In the genomic region with DNA sequence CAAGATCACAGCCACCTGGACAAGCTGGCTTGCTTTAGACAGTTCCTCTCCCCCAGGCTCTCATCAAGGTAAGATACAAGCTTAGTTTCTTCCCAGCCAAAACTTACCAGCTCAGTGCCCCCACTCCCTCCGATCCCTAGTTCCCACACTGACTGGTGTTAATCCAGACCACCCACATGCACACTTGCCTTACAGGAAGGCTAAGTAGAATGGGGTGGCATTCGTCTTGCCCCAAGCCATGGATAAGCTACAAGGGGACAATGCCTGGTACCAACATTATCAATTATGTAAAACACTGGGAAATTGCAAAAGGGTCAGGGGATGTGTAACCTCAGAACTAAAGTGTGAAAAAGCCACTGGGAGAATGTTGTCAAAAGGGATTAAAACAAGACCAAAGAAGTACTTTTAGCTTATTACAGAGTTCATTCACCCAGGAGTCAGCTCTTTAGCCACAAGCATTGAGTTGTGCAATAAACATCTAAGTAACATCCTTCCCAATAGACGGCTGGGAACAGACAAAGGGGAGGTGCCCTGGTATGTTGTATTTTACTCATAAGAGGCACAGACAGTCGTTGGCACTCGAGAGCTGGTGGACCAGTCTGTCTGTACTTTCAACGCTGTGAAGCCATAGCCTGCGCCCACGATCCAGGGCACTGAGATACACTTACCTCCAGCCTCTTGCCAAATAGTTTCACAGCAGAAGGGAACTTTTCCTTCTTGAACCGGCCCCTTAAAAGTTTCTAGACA, we compare ENCODE assay signal across 8 cellular contexts. TPM values are rescaled to one million over a fixed set of nuclear protein-coding genes. Genes with fewer than 3 reads are reported as not detected.
DNase-seq lines count a peak whose midpoint lies in the region; ATAC-seq, FAIRE-seq and TF ChIP-seq lines count a peak whose summit lies in the region.

No MANE protein-coding gene starts in this region.

- intact Hi-C loops in CD8-positive, alpha-beta T cell (cut with DNase I, micrococcal nuclease), result loop anchor here in 1 of 2 experiments (5.0 kb wide), 1 partner anchor 1775 kb away; no protein-coding TSS in a partner anchor
- intact Hi-C loops in ascending aorta (cut with DNase I), result loop anchor here (10.0 kb wide), 1 partner anchor 338 kb away; no protein-coding TSS in a partner anchor

- H3K4me1 Mint-ChIP-seq in CD8-positive, alpha-beta T cell (ENCODE audit: low read depth), result peaks cover 40% of the 10 kb centered on the region
- H3K4me1 Mint-ChIP-seq in immature natural killer cell, result peaks cover 41 to 53% of the 10 kb centered on the region in 2 donors
- H3K4me1 Mint-ChIP-seq in stimulated activated memory B cell treated with anti-CD40 and anti-IgM and Interleukin-4, amounts not matched to agents 10 μg/mL and 1 μg/mL and 100 μg/mL, for 72 hours, result peaks cover 41% of the 10 kb centered on the region

- peaks cover 46% of the 10 kb centered on the region for H3K36me3 Mint-ChIP-seq in CD8-positive, alpha-beta T cell
- peaks cover 7 to 19% (median 19%) of the 10 kb centered on the region in 3 donors for H3K36me3 Mint-ChIP-seq in immature natural killer cell
- peaks cover 49% of the 10 kb centered on the region for H3K36me3 Mint-ChIP-seq in stimulated activated memory B cell treated with anti-CD40 and anti-IgM and Interleukin-4, amounts not matched to agents 10 μg/mL and 1 μg/mL and 100 μg/mL, for 72 hours

- no peaks in the 10 kb centered on the region for H3K27me3 Mint-ChIP-seq in CD8-positive, alpha-beta T cell (ENCODE audit: low read depth)
- H3K27me3 Mint-ChIP-seq in immature natural killer cell (ENCODE audit: low read depth in 3 of 3), result peaks cover 0 to 3% (median under 1%) of the 10 kb centered on the region in 3 donors
- no peaks in the 10 kb centered on the region for H3K27me3 Mint-ChIP-seq in stimulated activated memory B cell treated with anti-CD40 and anti-IgM and Interleukin-4, amounts not matched to agents 10 μg/mL and 1 μg/mL and 100 μg/mL, for 72 hours

- H3K36me3 ChIP-seq in CD8-positive, alpha-beta T cell (ENCODE audit: insufficient read depth, low read length), result peaks cover 9% of the 10 kb centered on the region
- H3K36me3 ChIP-seq in ascending aorta, result peaks cover 5 to 20% of the 10 kb centered on the region in 2 donors

- H3K4me3 Mint-ChIP-seq in CD8-positive, alpha-beta T cell, result peak overlapping the region; percentile 93
- peak overlapping the region; percentile 86 to 93 (median 88) for H3K4me3 Mint-ChIP-seq in immature natural killer cell
- H3K4me3 Mint-ChIP-seq in stimulated activated memory B cell treated with anti-CD40 and anti-IgM and Interleukin-4, amounts not matched to agents 10 μg/mL and 1 μg/mL and 100 μg/mL, for 72 hours, result peak overlapping the region; percentile 82

- H3K4me3 ChIP-seq in CD8-positive, alpha-beta T cell (ENCODE audit: low read depth, low read length), result peak overlapping the region; percentile 98
- peak overlapping the region; percentile 79 to 95 for H3K4me3 ChIP-seq in ascending aorta

- H3K27ac Mint-ChIP-seq in CD8-positive, alpha-beta T cell, result peak overlapping the region; percentile 78
- H3K27ac Mint-ChIP-seq in immature natural killer cell, result peak overlapping the region; percentile 54 to 88 (median 87)
- H3K27ac Mint-ChIP-seq in stimulated activated memory B cell treated with anti-CD40 and anti-IgM and Interleukin-4, amounts not matched to agents 10 μg/mL and 1 μg/mL and 100 μg/mL, for 72 hours, result peak overlapping the region; percentile 74

- no peak for ATAC-seq in CD8-positive, alpha-beta T cell
- ATAC-seq in stimulated activated memory B cell treated with anti-CD40 and anti-IgM and Interleukin-4, amounts not matched to agents 10 μg/mL and 1 μg/mL and 100 μg/mL, for 72 hours, result no peak

- CTCF ChIA-PET in CD8-positive, alpha-beta T cell (lab: Charles Lee), result interaction anchor here (1.4 kb wide), 1 partner anchor 9 kb away, joined by 3 read pairs; no protein-coding TSS in a partner anchor

- peaks cover 6% of the 10 kb centered on the region for H3K9me3 Mint-ChIP-seq in CD8-positive, alpha-beta T cell
- H3K9me3 Mint-ChIP-seq in immature natural killer cell, result peaks cover 0 to 3% (median 0%) of the 10 kb centered on the region in 6 donors
- H3K9me3 Mint-ChIP-seq in stimulated activated memory B cell treated with anti-CD40 and anti-IgM and Interleukin-4, amounts not matched to agents 10 μg/mL and 1 μg/mL and 100 μg/mL, for 72 hours, result peaks cover 6% of the 10 kb centered on the region

- H3K9me3 ChIP-seq in CD8-positive, alpha-beta T cell (ENCODE audit: low read length), result no peaks in the 10 kb centered on the region
- no peaks in the 10 kb centered on the region for H3K9me3 ChIP-seq in ascending aorta

- H3K27ac ChIP-seq in CD8-positive, alpha-beta T cell (ENCODE audit: low read depth, low read length), result no peak overlapping the region
- H3K27ac ChIP-seq in ascending aorta, result peak overlapping the region; percentile 75 to 79

- TF ChIP-seq CTCF in CD8-positive, alpha-beta T cell (IDR thresholded peaks at IDR 0.05), result no peak
- no peak for TF ChIP-seq CTCF in ascending aorta (IDR thresholded peaks at IDR 0.05)

- no peak for DNase-seq in CD8-positive, alpha-beta T cell
- DNase-seq in Kasumi-1 (lab: John Stamatoyannopoulos, UW) (peak; percentile 79 to 83), ascending aorta (ENCODE audit: low spot score in 2 of 2) (peak in 1 of 2 donors; percentile 73), immature natural killer cell (no peak), NCI-H2029 treated with DMSO at 0.1 percent for 48 hours (lab: John Stamatoyannopoulos, UW) (no peak), GM19239 (ENCODE audit: insufficient read length, low spot score) (no peak), NCI-H82 treated with DMSO at 0.1 percent for 48 hours (lab: John Stamatoyannopoulos, UW; ENCODE audit: unreplicated experiment) (no peak)

- no peak for FAIRE-seq in GM19239 (lab: Jason Lieb, UNC)

- H3K4me1 ChIP-seq in CD8-positive, alpha-beta T cell (ENCODE audit: insufficient read depth, low read length), result peaks cover 30% of the 10 kb centered on the region
- H3K4me1 ChIP-seq in ascending aorta, result peaks cover 3 to 18% of the 10 kb centered on the region in 2 donors

- POLR2A ChIA-PET in CD8-positive, alpha-beta T cell (lab: Charles Lee), result no interaction called here

- H3K27me3 ChIP-seq in CD8-positive, alpha-beta T cell (ENCODE audit: insufficient read depth, low read length), result no peaks in the 10 kb centered on the region
- no peaks in the 10 kb centered on the region for H3K27me3 ChIP-seq in ascending aorta

RNA-seq across cellular contexts. Expression of a gene that starts 1.1 kb away (rescaled TPM):
- total RNA-seq in CD8-positive, alpha-beta T cell, result 10 to 100 TPM; 33.9 to 40.0 TPM
- 66.2 TPM for total RNA-seq in ascending aorta
- 10 to 100 TPM; 10.2 to 15.1 (median 15.0) TPM for polyA plus RNA-seq in immature natural killer cell

RNA-seq across cellular contexts. Expression of a gene that starts 5.9 kb away (rescaled TPM):
- total RNA-seq in CD8-positive, alpha-beta T cell, result 100 to 1,000 TPM; 120 TPM
- 33.3 TPM for total RNA-seq in ascending aorta
- 10 to 100 TPM; 35.1 to 48.0 (median 37.1) TPM for polyA plus RNA-seq in immature natural killer cell

Comparison
In these comparisons a context has a peak if more than half of its experiments do, and no peak if none do; other contexts are left out.
1. DNase-seq: peak in Kasumi-1 (2 of 2); none in CD8-positive, alpha-beta T cell (0 of 7), immature natural killer cell (0 of 3), NCI-H2029 treated with DMSO at 0.1 percent for 48 hours (single experiment), GM19239 (single experiment) and NCI-H82 treated with DMSO at 0.1 percent for 48 hours (single experiment).
2. Peak in every context shown above with its lines, with median percentiles within 50 percentile points of each other: H3K27ac Mint-ChIP-seq and H3K4me3 Mint-ChIP-seq.